In genomic region chr1:53754484-53755312, GRCh38 we compare ENCODE assay signal across 9 cellular contexts. TPM values are rescaled to one million over a fixed set of nuclear protein-coding genes. Genes with fewer than 3 reads are reported as not detected.
DNase-seq lines count a peak whose midpoint lies in the region; ATAC-seq and TF ChIP-seq lines count a peak whose summit lies in the region.
"Had no signal": no experiment of that assay in that cellular context is flagged by ENCODE, and none has a peak within 500 bp of the region (broad histone marks: within the 10 kb centered on the region; RNA-seq: fewer than 3 reads in every experiment).

No MANE protein-coding gene starts in this region.

- H3K9ac ChIP-seq in GM23248, result no peak overlapping the region

- H3K4me3 ChIP-seq in GM23248, result no peak overlapping the region
- no peak overlapping the region for H3K4me3 ChIP-seq in body of pancreas
- H3K4me3 ChIP-seq in kidney epithelial cell (ENCODE audit: low read depth, low read length), result no peak overlapping the region
- no peak overlapping the region for H3K4me3 ChIP-seq in transverse colon

- no peaks in the 10 kb centered on the region for H3K9me2 ChIP-seq in GM23248 (ENCODE audit: insufficient read depth)

- no peaks in the 10 kb centered on the region for H3K27me3 ChIP-seq in GM23248 (replicated peaks; ENCODE audit: insufficient read depth)
- H3K27me3 ChIP-seq in body of pancreas, result no peaks in the 10 kb centered on the region
- no peaks in the 10 kb centered on the region for H3K27me3 ChIP-seq in kidney epithelial cell (ENCODE audit: control insufficient read depth, insufficient read depth, low read length)
- H3K27me3 ChIP-seq in transverse colon, result no peaks in the 10 kb centered on the region

- no peak for TF ChIP-seq EP300 in transverse colon (IDR thresholded peaks at IDR 0.05; ENCODE audit: low read depth)

- 13 to 14% methylated on average over 6 of the region's 6 CpGs for WGBS in GM23248 (ENCODE audit: low coverage in 1 of 2, low lambda C conversion rate in 2 of 2, missing lambda C conversion rate in 2 of 2), 2 experiments
- 47 to 51% methylated on average over 6 of the region's 6 CpGs for WGBS in body of pancreas, 2 donors
- WGBS in transverse colon (ENCODE audit: low coverage in 1 of 2), 2 donors, result 25 to 47% methylated on average over 4 to 6 of the region's 6 CpGs

- no peak overlapping the region for H3K4me2 ChIP-seq in GM23248 (ENCODE audit: unreplicated experiment)

- intact Hi-C loops in body of pancreas (cut with DNase I) (loop anchor here (5.0 kb wide), 1 partner anchor 272 kb away; no protein-coding TSS in a partner anchor), transverse colon (cut with DNase I; ENCODE audit: low total_unique reads) (loop anchor here (5.0 kb wide), 1 partner anchor 272 kb away; no protein-coding TSS in a partner anchor)

- H3F3A ChIP-seq in GM23248 (ENCODE audit: insufficient read depth), result no peaks in the 10 kb centered on the region

- no peaks in the 10 kb centered on the region for H3K36me3 ChIP-seq in GM23248 (ENCODE audit: low read depth)
- no peaks in the 10 kb centered on the region for H3K36me3 ChIP-seq in body of pancreas (replicated peaks in 1 of 2; ENCODE audit: insufficient read depth in 1 of 2, low read depth in 2 of 2)
- no peaks in the 10 kb centered on the region for H3K36me3 ChIP-seq in kidney epithelial cell (ENCODE audit: control insufficient read depth, insufficient read depth, low read length)
- H3K36me3 ChIP-seq in transverse colon, result no peaks in the 10 kb centered on the region

- peak; percentile 43 to 64 (median 50) for TF ChIP-seq CTCF in body of pancreas (IDR thresholded peaks at IDR 0.05)
- peak; percentile 67 for TF ChIP-seq CTCF in kidney epithelial cell (IDR thresholded peaks at IDR 0.05; ENCODE audit: insufficient read depth, low read length, poor library complexity, severe bottlenecking)
- TF ChIP-seq CTCF in transverse colon (IDR thresholded peaks at IDR 0.05), result peak; percentile 56 to 66 (median 61)

- H3K4me1 ChIP-seq in GM23248 (ENCODE audit: insufficient read depth), result no peaks in the 10 kb centered on the region
- no peaks in the 10 kb centered on the region for H3K4me1 ChIP-seq in body of pancreas
- H3K4me1 ChIP-seq in transverse colon, result no peaks in the 10 kb centered on the region

- ATAC-seq in body of pancreas (no peak), HG02588 (IDR thresholded peaks at IDR 0.05; ENCODE audit: unreplicated experiment) (no peak), HG03378 (IDR thresholded peaks at IDR 0.05; ENCODE audit: unreplicated experiment) (no peak)

- in situ Hi-C loops in GM23248 (cut with MboI) (loop anchor here (10.0 kb wide), 1 partner anchor 270 kb away; no protein-coding TSS in a partner anchor), transverse colon (cut with MboI; ENCODE audit: low pct_ligation_motif_present in 1 of 4, low pct_unique_long_range_greater_than_20kb in 1 of 4, low sequenced_read_pairs in 3 of 4) (loop anchor here (5.0 to 25.0 kb wide), 4 partner anchors 267 to 467 kb away; no protein-coding TSS in a partner anchor)

- DNase-seq in CMK (ENCODE audit: low read depth) (peak; percentile 35), GM23248 (peak; percentile 78), NCI-H510A treated with DMSO at 0.1 percent for 48 hours (lab: John Stamatoyannopoulos, UW) (peak; percentile 62), body of pancreas (peak; percentile 29 to 52 (median 38)), kidney epithelial cell (ENCODE audit: low read depth) (no peak), transverse colon (peak; percentile 32)

- TF ChIP-seq POLR2A in body of pancreas (IDR thresholded peaks at IDR 0.05) (no peak), transverse colon (IDR thresholded peaks at IDR 0.05) (no peak)

- no peak overlapping the region for H3K27ac ChIP-seq in GM23248
- no peak overlapping the region for H3K27ac ChIP-seq in body of pancreas
- H3K27ac ChIP-seq in transverse colon, result no peak overlapping the region

- H2AFZ ChIP-seq in GM23248, result no peak overlapping the region

- H3K9me3 ChIP-seq in GM23248 (ENCODE audit: low read depth) (no peaks in the 10 kb centered on the region), body of pancreas (no peaks in the 10 kb centered on the region), transverse colon (no peaks in the 10 kb centered on the region)

- no peaks in the 10 kb centered on the region for H3K79me2 ChIP-seq in GM23248 (ENCODE audit: insufficient read depth)

- no peaks in the 10 kb centered on the region for H4K20me1 ChIP-seq in GM23248 (ENCODE audit: insufficient read depth)

RNA-seq across cellular contexts. Expression of gene GLIS1, which starts 15.7 kb away (rescaled TPM):
- 0.22 and 1.0 TPM in 2 replicates for total RNA-seq in GM23248 (2014; rRNA removed; shearing (Covaris generic))
- polyA plus RNA-seq in GM23248 (2016; fragmentation: Nextera tagmentation; extraction: Ambion mirVana), result 0.25 and 0.61 TPM in 2 replicates
- total RNA-seq in body of pancreas (under 1 TPM in 1 of 2 donors, not detected in 1; 0.33 TPM), kidney epithelial cell (0.63 and 0.75 TPM in 2 replicates), transverse colon (under 1 TPM in 3 of 4 donors, not detected in 1; 0.16 to 0.75 (median 0.27) TPM)
- total RNA-seq: mononuclear cell had no signal
